2 cellular contexts compared by ENCODE assay signal in the genomic region with DNA sequence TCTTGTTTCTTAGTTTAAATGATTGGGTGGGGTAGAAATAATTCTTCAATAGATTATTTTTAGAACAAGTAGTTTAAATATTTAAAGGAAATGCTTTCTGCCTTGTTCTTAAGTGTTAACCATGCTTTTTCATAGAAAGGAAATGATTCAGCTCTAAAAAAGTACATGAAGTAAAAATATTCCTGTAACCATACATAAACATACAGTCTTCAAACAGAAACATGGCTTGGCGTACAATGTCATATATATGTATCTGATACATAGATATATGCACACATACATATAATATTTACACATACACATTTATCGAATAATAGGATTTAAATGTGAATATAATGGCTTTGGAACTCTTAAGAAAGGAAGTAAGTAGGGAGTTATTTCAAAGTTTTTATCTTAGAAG.
TF ChIP-seq lines count a peak whose summit lies in the region.

No MANE protein-coding gene starts in this region.

TF ChIP-seq in SK-N-SH, 30 proteins besides CTCF, POLR2A, EP300 and RAD21 (continued from another document):
- TF ChIP-seq, protein P1, sequence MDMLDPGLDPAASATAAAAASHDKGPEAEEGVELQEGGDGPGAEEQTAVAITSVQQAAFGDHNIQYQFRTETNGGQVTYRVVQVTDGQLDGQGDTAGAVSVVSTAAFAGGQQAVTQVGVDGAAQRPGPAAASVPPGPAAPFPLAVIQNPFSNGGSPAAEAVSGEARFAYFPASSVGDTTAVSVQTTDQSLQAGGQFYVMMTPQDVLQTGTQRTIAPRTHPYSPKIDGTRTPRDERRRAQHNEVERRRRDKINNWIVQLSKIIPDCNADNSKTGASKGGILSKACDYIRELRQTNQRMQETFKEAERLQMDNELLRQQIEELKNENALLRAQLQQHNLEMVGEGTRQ (IDR thresholded peaks at IDR 0.05; ENCODE audit: borderline replicate concordance, low read depth, low read length) = no peak
- TF ChIP-seq NFIC (IDR thresholded peaks at IDR 0.05; ENCODE audit: borderline replicate concordance) (no peak), RXRA (IDR thresholded peaks at IDR 0.05; ENCODE audit: borderline replicate concordance, low read depth) (no peak), GABPA (IDR thresholded peaks at IDR 0.05; ENCODE audit: low read depth) (no peak)

TF ChIP-seq in SK-N-SH treated with all-trans-retinoic acid at 6 μM for 48 hours, 23 proteins besides CTCF, POLR2A, EP300 and RAD21 (continued from another document):
- TF ChIP-seq, protein P2, sequence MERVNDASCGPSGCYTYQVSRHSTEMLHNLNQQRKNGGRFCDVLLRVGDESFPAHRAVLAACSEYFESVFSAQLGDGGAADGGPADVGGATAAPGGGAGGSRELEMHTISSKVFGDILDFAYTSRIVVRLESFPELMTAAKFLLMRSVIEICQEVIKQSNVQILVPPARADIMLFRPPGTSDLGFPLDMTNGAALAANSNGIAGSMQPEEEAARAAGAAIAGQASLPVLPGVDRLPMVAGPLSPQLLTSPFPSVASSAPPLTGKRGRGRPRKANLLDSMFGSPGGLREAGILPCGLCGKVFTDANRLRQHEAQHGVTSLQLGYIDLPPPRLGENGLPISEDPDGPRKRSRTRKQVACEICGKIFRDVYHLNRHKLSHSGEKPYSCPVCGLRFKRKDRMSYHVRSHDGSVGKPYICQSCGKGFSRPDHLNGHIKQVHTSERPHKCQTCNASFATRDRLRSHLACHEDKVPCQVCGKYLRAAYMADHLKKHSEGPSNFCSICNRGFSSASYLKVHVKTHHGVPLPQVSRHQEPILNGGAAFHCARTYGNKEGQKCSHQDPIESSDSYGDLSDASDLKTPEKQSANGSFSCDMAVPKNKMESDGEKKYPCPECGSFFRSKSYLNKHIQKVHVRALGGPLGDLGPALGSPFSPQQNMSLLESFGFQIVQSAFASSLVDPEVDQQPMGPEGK (CRISPR knock-in tag; IDR thresholded peaks at IDR 0.05; ENCODE audit: borderline replicate concordance) = no peak
- no peak for TF ChIP-seq CSDC2 (CRISPR knock-in tag; IDR thresholded peaks at IDR 0.05)
- TF ChIP-seq ESRRG (CRISPR knock-in tag; IDR thresholded peaks at IDR 0.05) = no peak
- no peak for TF ChIP-seq PPARA (CRISPR knock-in tag; IDR thresholded peaks at IDR 0.05; ENCODE audit: borderline replicate concordance)
- TF ChIP-seq, protein P3, sequence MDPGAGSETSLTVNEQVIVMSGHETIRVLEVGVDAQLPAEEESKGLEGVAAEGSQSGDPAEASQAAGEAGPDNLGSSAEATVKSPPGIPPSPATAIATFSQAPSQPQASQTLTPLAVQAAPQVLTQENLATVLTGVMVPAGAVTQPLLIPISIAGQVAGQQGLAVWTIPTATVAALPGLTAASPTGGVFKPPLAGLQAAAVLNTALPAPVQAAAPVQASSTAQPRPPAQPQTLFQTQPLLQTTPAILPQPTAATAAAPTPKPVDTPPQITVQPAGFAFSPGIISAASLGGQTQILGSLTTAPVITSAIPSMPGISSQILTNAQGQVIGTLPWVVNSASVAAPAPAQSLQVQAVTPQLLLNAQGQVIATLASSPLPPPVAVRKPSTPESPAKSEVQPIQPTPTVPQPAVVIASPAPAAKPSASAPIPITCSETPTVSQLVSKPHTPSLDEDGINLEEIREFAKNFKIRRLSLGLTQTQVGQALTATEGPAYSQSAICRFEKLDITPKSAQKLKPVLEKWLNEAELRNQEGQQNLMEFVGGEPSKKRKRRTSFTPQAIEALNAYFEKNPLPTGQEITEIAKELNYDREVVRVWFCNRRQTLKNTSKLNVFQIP (CRISPR knock-in tag; IDR thresholded peaks at IDR 0.05; ENCODE audit: borderline replicate concordance, low read depth) = no peak
- no peak for TF ChIP-seq ZNF8 (CRISPR knock-in tag; IDR thresholded peaks at IDR 0.05)
- TF ChIP-seq ZC3H10 (CRISPR knock-in tag; IDR thresholded peaks at IDR 0.05) = no peak
- no peak for TF ChIP-seq BACH2 (CRISPR knock-in tag; IDR thresholded peaks at IDR 0.05; ENCODE audit: borderline replicate concordance)
- TF ChIP-seq, protein P4, sequence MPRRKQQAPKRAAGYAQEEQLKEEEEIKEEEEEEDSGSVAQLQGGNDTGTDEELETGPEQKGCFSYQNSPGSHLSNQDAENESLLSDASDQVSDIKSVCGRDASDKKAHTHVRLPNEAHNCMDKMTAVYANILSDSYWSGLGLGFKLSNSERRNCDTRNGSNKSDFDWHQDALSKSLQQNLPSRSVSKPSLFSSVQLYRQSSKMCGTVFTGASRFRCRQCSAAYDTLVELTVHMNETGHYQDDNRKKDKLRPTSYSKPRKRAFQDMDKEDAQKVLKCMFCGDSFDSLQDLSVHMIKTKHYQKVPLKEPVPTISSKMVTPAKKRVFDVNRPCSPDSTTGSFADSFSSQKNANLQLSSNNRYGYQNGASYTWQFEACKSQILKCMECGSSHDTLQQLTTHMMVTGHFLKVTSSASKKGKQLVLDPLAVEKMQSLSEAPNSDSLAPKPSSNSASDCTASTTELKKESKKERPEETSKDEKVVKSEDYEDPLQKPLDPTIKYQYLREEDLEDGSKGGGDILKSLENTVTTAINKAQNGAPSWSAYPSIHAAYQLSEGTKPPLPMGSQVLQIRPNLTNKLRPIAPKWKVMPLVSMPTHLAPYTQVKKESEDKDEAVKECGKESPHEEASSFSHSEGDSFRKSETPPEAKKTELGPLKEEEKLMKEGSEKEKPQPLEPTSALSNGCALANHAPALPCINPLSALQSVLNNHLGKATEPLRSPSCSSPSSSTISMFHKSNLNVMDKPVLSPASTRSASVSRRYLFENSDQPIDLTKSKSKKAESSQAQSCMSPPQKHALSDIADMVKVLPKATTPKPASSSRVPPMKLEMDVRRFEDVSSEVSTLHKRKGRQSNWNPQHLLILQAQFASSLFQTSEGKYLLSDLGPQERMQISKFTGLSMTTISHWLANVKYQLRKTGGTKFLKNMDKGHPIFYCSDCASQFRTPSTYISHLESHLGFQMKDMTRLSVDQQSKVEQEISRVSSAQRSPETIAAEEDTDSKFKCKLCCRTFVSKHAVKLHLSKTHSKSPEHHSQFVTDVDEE (CRISPR knock-in tag; IDR thresholded peaks at IDR 0.05) = no peak
- TF ChIP-seq SNAI2 (CRISPR knock-in tag; IDR thresholded peaks at IDR 0.05) = no peak
